8 cellular contexts compared by ENCODE assay signal in the genomic region with DNA sequence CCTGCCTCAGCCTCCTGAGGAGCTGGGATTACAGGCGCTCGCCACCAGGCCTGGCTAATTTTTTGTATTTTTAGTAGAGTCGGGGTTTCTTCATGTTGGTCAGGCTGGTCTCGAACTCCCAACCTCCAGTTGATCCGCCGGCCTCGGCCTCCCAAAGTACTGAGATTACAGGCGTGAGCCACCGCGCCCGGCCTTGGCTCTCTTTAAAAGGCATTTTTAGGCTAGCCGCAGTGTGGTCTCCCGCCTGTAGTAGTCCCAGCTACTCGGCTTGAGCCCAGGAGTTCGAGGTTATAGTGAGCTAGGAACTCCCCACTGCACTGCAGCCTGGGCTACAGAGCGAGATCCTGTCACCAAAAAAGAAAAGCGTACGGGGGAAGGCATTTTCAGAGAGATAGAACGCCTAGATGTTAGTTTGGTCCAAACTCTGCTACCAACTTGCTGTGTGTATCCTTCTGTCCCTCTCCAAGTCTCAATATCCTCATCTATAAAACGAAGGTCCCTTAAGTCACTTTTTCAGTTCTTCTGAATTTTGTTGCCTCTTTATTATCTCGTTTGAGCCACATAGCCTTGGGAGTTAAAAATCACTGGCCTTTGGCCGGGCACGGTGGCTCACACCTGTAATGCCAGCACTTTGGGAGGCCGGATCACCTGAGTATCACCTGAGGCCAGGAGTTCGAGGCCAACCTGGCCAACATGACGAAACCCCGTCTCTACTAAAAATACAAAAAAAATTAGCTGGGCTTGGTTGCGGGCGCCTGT. TPM values are rescaled to one million over a fixed set of nuclear protein-coding genes. Genes with fewer than 3 reads are reported as not detected.
DNase-seq lines count a peak whose midpoint lies in the region; ATAC-seq and TF ChIP-seq lines count a peak whose summit lies in the region.

No MANE protein-coding gene starts in this region.

- H3K4me1 ChIP-seq in esophagus squamous epithelium, result peaks cover 12 to 41% (median 13%) of the 10 kb centered on the region in 3 donors
- H3K4me1 ChIP-seq in upper lobe of right lung, result peaks cover 6% of the 10 kb centered on the region

- H3K27ac Mint-ChIP-seq in Calu3 (ENCODE audit: unreplicated experiment), result peak overlapping the region; percentile 91
- H3K27ac Mint-ChIP-seq in activated CD8-positive, alpha-beta T cell treated with anti-CD3 and anti-CD28 coated beads, Interleukin-2, amount 10 ng/mL, durations not matched to agents 7 days and 5 days, result peak overlapping the region; percentile 98

- peaks cover 11% of the 10 kb centered on the region for H3K4me1 Mint-ChIP-seq in Calu3 (ENCODE audit: low read depth, unreplicated experiment)
- peaks cover 35% of the 10 kb centered on the region for H3K4me1 Mint-ChIP-seq in activated CD8-positive, alpha-beta T cell treated with anti-CD3 and anti-CD28 coated beads, Interleukin-2, amount 10 ng/mL, durations not matched to agents 7 days and 5 days (ENCODE audit: low read depth)

- H3K4me3 ChIP-seq in Jurkat, Clone E6-1 (ENCODE audit: low read length), result peak overlapping the region; percentile 69
- H3K4me3 ChIP-seq in esophagus squamous epithelium (peak overlapping the region; percentile 57 to 68 (median 63)), upper lobe of right lung (peak overlapping the region; percentile 58)

- H3K36me3 Mint-ChIP-seq in Calu3 (ENCODE audit: insufficient read depth, unreplicated experiment), result peaks cover 37% of the 10 kb centered on the region
- H3K36me3 Mint-ChIP-seq in activated CD8-positive, alpha-beta T cell treated with anti-CD3 and anti-CD28 coated beads, Interleukin-2, amount 10 ng/mL, durations not matched to agents 7 days and 5 days (ENCODE audit: low read depth), result peaks cover 41% of the 10 kb centered on the region

- DNase-seq in Calu3, result peak; percentile 30
- no peak for DNase-seq in Jurkat, Clone E6-1 (ENCODE audit: low read depth, low spot score)
- DNase-seq in activated CD8-positive, alpha-beta T cell treated with anti-CD3 and anti-CD28 coated beads, Interleukin-2, amount 10 ng/mL, durations not matched to agents 7 days and 5 days, result peak; percentile 66
- no peak for DNase-seq in esophagus squamous epithelium (lab: John Stamatoyannopoulos, UW)
- no peak for DNase-seq in omental fat pad (ENCODE audit: low spot score)
- peak; percentile 66 for DNase-seq in upper lobe of right lung
- DNase-seq in epidermal melanocyte (ENCODE audit: insufficient read length, low spot score), result no peak
- DNase-seq in HEK293T (ENCODE audit: extremely low spot score), result no peak

- WGBS in esophagus squamous epithelium, 2 donors, result 47 to 71% methylated on average over 11 to 20 of the region's 29 CpGs

- H3K27ac ChIP-seq in esophagus squamous epithelium, result peak overlapping the region; percentile 85 to 92 (median 86)
- H3K27ac ChIP-seq in upper lobe of right lung, result peak overlapping the region; percentile 91

- H3K27me3 Mint-ChIP-seq in Calu3 (ENCODE audit: unreplicated experiment), result no peaks in the 10 kb centered on the region
- no peaks in the 10 kb centered on the region for H3K27me3 Mint-ChIP-seq in activated CD8-positive, alpha-beta T cell treated with anti-CD3 and anti-CD28 coated beads, Interleukin-2, amount 10 ng/mL, durations not matched to agents 7 days and 5 days (ENCODE audit: low read depth)

- TF ChIP-seq POLR2A in esophagus squamous epithelium (IDR thresholded peaks at IDR 0.05), result no peak

- no peaks in the 10 kb centered on the region for H3K27me3 ChIP-seq in esophagus squamous epithelium
- H3K27me3 ChIP-seq in upper lobe of right lung, result no peaks in the 10 kb centered on the region

- no peaks in the 10 kb centered on the region for H3K9me3 Mint-ChIP-seq in Calu3 (ENCODE audit: low read depth, unreplicated experiment)
- no peaks in the 10 kb centered on the region for H3K9me3 Mint-ChIP-seq in activated CD8-positive, alpha-beta T cell treated with anti-CD3 and anti-CD28 coated beads, Interleukin-2, amount 10 ng/mL, durations not matched to agents 7 days and 5 days (ENCODE audit: insufficient read depth)

- intact Hi-C loops in Calu3 (cut with micrococcal nuclease; ENCODE audit: unreplicated experiment) (no loop called here), esophagus squamous epithelium (cut with DNase I) (no loop called here), upper lobe of right lung (cut with DNase I) (no loop called here)

- CTCF ChIA-PET in Calu3 (lab: Charles Lee), result interaction anchor here (0.5 to 1.6 kb wide), 8 partner anchors 11 to 315 kb away, joined by 3 to 9 read pairs (median 5); no protein-coding TSS in a partner anchor
- CTCF ChIA-PET in activated CD8-positive, alpha-beta T cell treated with anti-CD3 and anti-CD28 coated beads, Interleukin-2, amount 10 ng/mL, durations not matched to agents 7 days and 5 days (lab: Charles Lee), result interaction anchor here (0.6 to 3.7 kb wide), 10 partner anchors 11 to 238 kb away, joined by 3 to 42 read pairs (median 4); a partner anchor contains a TSS
- CTCF ChIA-PET in HEK293T (lab: Yijun Ruan, JAX), result interaction anchor here (0.6 to 1.2 kb wide), 3 partner anchors 28 to 80 kb away, joined by 3 to 4 read pairs (median 4); no protein-coding TSS in a partner anchor

- ATAC-seq in activated CD8-positive, alpha-beta T cell treated with anti-CD3 and anti-CD28 coated beads, Interleukin-2, amount 10 ng/mL, durations not matched to agents 7 days and 5 days, result peak; percentile 21
- ATAC-seq in omental fat pad (ENCODE audit: low FRiP score) (peak; percentile 38), upper lobe of right lung (peak; percentile 45)

- H3K36me3 ChIP-seq in esophagus squamous epithelium (peaks cover 0 to 43% (median 15%) of the 10 kb centered on the region in 3 donors), upper lobe of right lung (peaks cover 41% of the 10 kb centered on the region)

- TSS peak; percentile 90 for BruUV-seq in Calu3 (replicated peaks; lab: Mats Ljungman, UMichigan)

- peak overlapping the region; percentile 77 for H3K4me3 Mint-ChIP-seq in Calu3 (ENCODE audit: low read depth, unreplicated experiment)
- H3K4me3 Mint-ChIP-seq in activated CD8-positive, alpha-beta T cell treated with anti-CD3 and anti-CD28 coated beads, Interleukin-2, amount 10 ng/mL, durations not matched to agents 7 days and 5 days, result peak overlapping the region; percentile 95

- POLR2A ChIA-PET in activated CD8-positive, alpha-beta T cell treated with anti-CD3 and anti-CD28 coated beads, Interleukin-2, amount 10 ng/mL, durations not matched to agents 7 days and 5 days (lab: Charles Lee), result interaction anchor here (0.6 to 5.3 kb wide), 24 partner anchors 8 to 852 kb away, joined by 3 to 52 read pairs (median 5); a partner anchor contains a TSS
- POLR2A ChIA-PET in HEK293T (lab: Yijun Ruan, JAX), result interaction anchor here (0.6 to 4.8 kb wide), 41 partner anchors 8 to 319 kb away, joined by 3 to 39 read pairs (median 4); a partner anchor contains a TSS

- H3K9me3 ChIP-seq in esophagus squamous epithelium (no peaks in the 10 kb centered on the region), upper lobe of right lung (no peaks in the 10 kb centered on the region)

- TF ChIP-seq CTCF in Calu3 (IDR thresholded peaks at IDR 0.05; ENCODE audit: unreplicated experiment) (no peak), esophagus squamous epithelium (IDR thresholded peaks at IDR 0.05) (peak in 1 of 6 experiments; percentile 34), omental fat pad (IDR thresholded peaks at IDR 0.05) (no peak), upper lobe of right lung (IDR thresholded peaks at IDR 0.05) (no peak)

TF ChIP-seq in HEK293T, 16 proteins besides CTCF, POLR2A, EP300 and RAD21:
- TF ChIP-seq L3MBTL2 (conservative IDR thresholded peaks at IDR 0.05) (no peak), SUZ12 (IDR thresholded peaks at IDR 0.05) (no peak), CTBP1 (IDR thresholded peaks at IDR 0.05; ENCODE audit: borderline replicate concordance) (no peak), ARNT (IDR thresholded peaks at IDR 0.05) (no peak), ELF4 (IDR thresholded peaks at IDR 0.05) (no peak)

RNA-seq across cellular contexts. Expression of a gene that starts 0.7 kb away (rescaled TPM):
- total RNA-seq in Calu3 (2022), result 17.4 and 18.8 TPM in 2 replicates
- 33.2 TPM for polyA plus RNA-seq in Jurkat, Clone E6-1 (2012; ENCODE audit: insufficient read depth, insufficient read length)
- total RNA-seq in activated CD8-positive, alpha-beta T cell treated with anti-CD3 and anti-CD28 coated beads, Interleukin-2, amount 10 ng/mL, durations not matched to agents 7 days and 5 days, result 10 to 100 TPM; 18.4 to 21.7 TPM
- total RNA-seq in esophagus squamous epithelium, result 10 to 100 TPM; 10.7 to 18.8 (median 15.6) TPM
- total RNA-seq in omental fat pad, result 10 to 100 TPM in 2 of 4 donors, 1 to 10 TPM in 2; 8.2 to 13.7 (median 10.3) TPM
- 14.0 TPM for total RNA-seq in upper lobe of right lung

RNA-seq across cellular contexts. Expression of a gene that starts 40.0 kb away (rescaled TPM):
- total RNA-seq in Calu3 (2022), result 58.0 and 58.7 TPM in 2 replicates
- 15.8 TPM for polyA plus RNA-seq in Jurkat, Clone E6-1 (2012; ENCODE audit: insufficient read depth, insufficient read length)
- 10 to 100 TPM; 29.4 to 30.8 TPM for total RNA-seq in activated CD8-positive, alpha-beta T cell treated with anti-CD3 and anti-CD28 coated beads, Interleukin-2, amount 10 ng/mL, durations not matched to agents 7 days and 5 days
- total RNA-seq in esophagus squamous epithelium, result 10 to 100 TPM; 33.4 to 41.0 (median 36.3) TPM
- 10 to 100 TPM; 13.1 to 22.1 (median 15.8) TPM for total RNA-seq in omental fat pad
- 43.2 TPM for total RNA-seq in upper lobe of right lung

Comparison
In these comparisons a context has a peak if more than half of its experiments do, and no peak if none do; other contexts are left out.
1. DNase-seq: peak in Calu3 (single experiment), activated CD8-positive, alpha-beta T cell treated with anti-CD3 and anti-CD28 coated beads, Interleukin-2, amount 10 ng/mL, durations not matched to agents 7 days and 5 days (single experiment) and upper lobe of right lung (single experiment); none in Jurkat, Clone E6-1 (single experiment), esophagus squamous epithelium (single experiment), omental fat pad (single experiment), epidermal melanocyte (single experiment) and HEK293T (single experiment).
2. Peak in every context shown above with its lines, with median percentiles within 50 percentile points of each other: H3K4me3 ChIP-seq and ATAC-seq.